In genomic region chr11:134516529-134516928, GRCh38 we compare ENCODE assay signal across 18 cellular contexts.
A peak's percentile ranks its signal among the peaks of the same experiment; 100 is the strongest.
DNase-seq lines count a peak whose midpoint lies in the region; ATAC-seq and TF ChIP-seq lines count a peak whose summit lies in the region.
"Had no signal": no experiment of that assay in that cellular context is flagged by ENCODE, and none has a peak within 500 bp of the region (broad histone marks: within the 10 kb centered on the region; RNA-seq: fewer than 3 reads in every experiment).

No MANE protein-coding gene starts in this region.

- no peaks in the 10 kb centered on the region for H3K4me1 Mint-ChIP-seq in activated T-cell treated with anti-CD3 and anti-CD28 coated beads, Interleukin-2, amount 50 U/mL, for 24 hours (ENCODE audit: low read depth)
- H3K4me1 Mint-ChIP-seq in chondrocyte (ENCODE audit: low read depth) (no peaks in the 10 kb centered on the region), progenitor cell of endocrine pancreas (ENCODE audit: low read depth) (peaks cover 21% of the 10 kb centered on the region)
- H3K4me1 Mint-ChIP-seq in stimulated activated effector memory CD8-positive, alpha-beta T cell treated with anti-CD3 and anti-CD28 coated beads, Interleukin-12 subunit alpha, Interleukin-12 subunit beta, amount 100 ng/mL, for 72 hours = no peaks in the 10 kb centered on the region

- no peak for TF ChIP-seq CTCF in chondrocyte (IDR thresholded peaks at IDR 0.05)
- no peak for TF ChIP-seq CTCF in progenitor cell of endocrine pancreas (IDR thresholded peaks at IDR 0.05; ENCODE audit: unreplicated experiment)

- no peak overlapping the region for H3K4me3 Mint-ChIP-seq in activated T-cell treated with anti-CD3 and anti-CD28 coated beads, Interleukin-2, amount 50 U/mL, for 24 hours
- H3K4me3 Mint-ChIP-seq in chondrocyte (ENCODE audit: unreplicated experiment) (no peak overlapping the region), progenitor cell of endocrine pancreas (ENCODE audit: low read depth) (no peak overlapping the region)
- no peak overlapping the region for H3K4me3 Mint-ChIP-seq in stimulated activated effector memory CD8-positive, alpha-beta T cell treated with anti-CD3 and anti-CD28 coated beads, Interleukin-12 subunit alpha, Interleukin-12 subunit beta, amount 100 ng/mL, for 72 hours

- no peaks in the 10 kb centered on the region for H3K9me3 Mint-ChIP-seq in activated T-cell treated with anti-CD3 and anti-CD28 coated beads, Interleukin-2, amount 50 U/mL, for 24 hours
- H3K9me3 Mint-ChIP-seq in chondrocyte (ENCODE audit: low read depth) = no peaks in the 10 kb centered on the region
- no peaks in the 10 kb centered on the region for H3K9me3 Mint-ChIP-seq in stimulated activated effector memory CD8-positive, alpha-beta T cell treated with anti-CD3 and anti-CD28 coated beads, Interleukin-12 subunit alpha, Interleukin-12 subunit beta, amount 100 ng/mL, for 72 hours
- no peaks in the 10 kb centered on the region for H3K9me3 Mint-ChIP-seq in progenitor cell of endocrine pancreas (ENCODE audit: low read depth)

- no peak for ATAC-seq in stimulated activated effector memory CD8-positive, alpha-beta T cell treated with anti-CD3 and anti-CD28 coated beads, Interleukin-12 subunit alpha, Interleukin-12 subunit beta, amount 100 ng/mL, for 72 hours
- ATAC-seq: heart left ventricle, psoas muscle had no signal

- DNase-seq in activated T-cell treated with anti-CD3 and anti-CD28 coated beads, Interleukin-2, amount 50 U/mL, for 24 hours = peak; percentile 5
- no peak for DNase-seq in activated T-cell treated with anti-CD3 and anti-CD28 coated beads for 4 hours
- DNase-seq in NCI-H1694 treated with DMSO at 0.1 percent for 48 hours (lab: John Stamatoyannopoulos, UW) = peak; percentile 70
- DNase-seq in chondrocyte (ENCODE audit: low spot score) = peak; percentile 63
- no peak for DNase-seq in stimulated activated effector memory CD8-positive, alpha-beta T cell treated with anti-CD3 and anti-CD28 coated beads, Interleukin-12 subunit alpha, Interleukin-12 subunit beta, amount 100 ng/mL, for 72 hours (ENCODE audit: low spot score in 2 of 2)
- DNase-seq in progenitor cell of endocrine pancreas (ENCODE audit: low spot score, unreplicated experiment) = no peak
- DNase-seq in NCI-H1417 (lab: John Stamatoyannopoulos, UW) = no peak
- no peak for DNase-seq in NCI-H128 (lab: John Stamatoyannopoulos, UW; ENCODE audit: unreplicated experiment)
- DNase-seq: activated CD4-positive, alpha-beta T cell treated with anti-CD3 and anti-CD28 coated beads, Interleukin-2, amount 50 U/mL, for 48 hours; activated gamma-delta T cell treated with Interleukin-2 at 50 U/mL for 16 hours; COR-L47; cortex of kidney; NCI-H2107; SIG-M5; stimulated activated CD4-positive, alpha-beta T cell treated with anti-CD3 and anti-CD28 coated beads, Interleukin-15, amount 100 ng/mL, for 24 hours; T1000 had no signal

- no peaks in the 10 kb centered on the region for H3K27me3 Mint-ChIP-seq in activated T-cell treated with anti-CD3 and anti-CD28 coated beads, Interleukin-2, amount 50 U/mL, for 24 hours
- peaks cover 34% of the 10 kb centered on the region for H3K27me3 Mint-ChIP-seq in chondrocyte (ENCODE audit: low read depth)
- peaks cover 55% of the 10 kb centered on the region for H3K27me3 Mint-ChIP-seq in progenitor cell of endocrine pancreas

- no peak overlapping the region for H3K27ac Mint-ChIP-seq in activated T-cell treated with anti-CD3 and anti-CD28 coated beads, Interleukin-2, amount 50 U/mL, for 24 hours
- no peak overlapping the region for H3K27ac Mint-ChIP-seq in chondrocyte (ENCODE audit: unreplicated experiment)
- H3K27ac Mint-ChIP-seq in stimulated activated effector memory CD8-positive, alpha-beta T cell treated with anti-CD3 and anti-CD28 coated beads, Interleukin-12 subunit alpha, Interleukin-12 subunit beta, amount 100 ng/mL, for 72 hours = peak overlapping the region; percentile 8
- no peak overlapping the region for H3K27ac Mint-ChIP-seq in progenitor cell of endocrine pancreas

- H3K36me3 Mint-ChIP-seq in activated T-cell treated with anti-CD3 and anti-CD28 coated beads, Interleukin-2, amount 50 U/mL, for 24 hours (ENCODE audit: low read depth) = no peaks in the 10 kb centered on the region
- H3K36me3 Mint-ChIP-seq in chondrocyte (ENCODE audit: low read depth) (no peaks in the 10 kb centered on the region), progenitor cell of endocrine pancreas (ENCODE audit: insufficient read depth) (no peaks in the 10 kb centered on the region)
- no peaks in the 10 kb centered on the region for H3K36me3 Mint-ChIP-seq in stimulated activated effector memory CD8-positive, alpha-beta T cell treated with anti-CD3 and anti-CD28 coated beads, Interleukin-12 subunit alpha, Interleukin-12 subunit beta, amount 100 ng/mL, for 72 hours

Comparison
In these comparisons a context has a peak if more than half of its experiments do, and no peak if none do; other contexts are left out.
1. DNase-seq: peak in activated T-cell treated with anti-CD3 and anti-CD28 coated beads, Interleukin-2, amount 50 U/mL, for 24 hours (single experiment), NCI-H1694 treated with DMSO at 0.1 percent for 48 hours (single experiment) and chondrocyte (single experiment); none in activated T-cell treated with anti-CD3 and anti-CD28 coated beads for 4 hours (single experiment), stimulated activated effector memory CD8-positive, alpha-beta T cell treated with anti-CD3 and anti-CD28 coated beads, Interleukin-12 subunit alpha, Interleukin-12 subunit beta, amount 100 ng/mL, for 72 hours (0 of 2), progenitor cell of endocrine pancreas (single experiment), NCI-H1417 (0 of 3) and NCI-H128 (single experiment).